ENCODE assay signal across 8 cellular contexts in the genomic region with DNA sequence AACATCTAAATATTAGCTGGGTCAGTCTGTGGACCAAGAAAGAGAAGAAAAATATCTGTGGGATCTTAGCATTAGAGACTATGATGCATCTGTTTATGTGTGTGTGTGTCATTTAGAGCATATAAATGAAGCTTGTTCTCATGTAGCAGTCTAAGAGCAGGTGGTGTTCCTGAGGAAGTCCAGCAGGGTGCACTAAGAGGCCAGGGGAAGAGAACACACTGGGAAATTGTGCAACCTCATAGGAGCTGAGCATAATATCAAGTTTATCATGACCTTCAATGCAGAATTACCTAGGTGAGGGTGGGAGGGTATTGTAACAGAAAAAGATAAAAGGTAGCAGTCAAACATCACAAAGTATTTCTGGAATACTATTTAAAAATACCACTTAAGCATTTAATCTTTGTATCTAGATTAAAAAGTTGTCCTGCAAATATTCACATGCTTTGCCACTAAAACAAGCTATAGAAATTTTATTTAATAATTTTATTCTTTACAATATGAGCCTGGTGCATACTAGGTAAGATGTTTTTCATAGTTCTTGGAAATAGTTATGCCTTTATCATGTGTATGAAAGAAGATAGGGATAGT.
DNase-seq lines count a peak whose midpoint lies in the region; ATAC-seq and TF ChIP-seq lines count a peak whose summit lies in the region.

No MANE protein-coding gene starts in this region.

- no peaks in the 10 kb centered on the region for H3K27me3 ChIP-seq in tibial nerve

- no TSS peak for BruUV-seq in MCF 10A (replicated peaks; lab: Mats Ljungman, UMichigan)

- no peak overlapping the region for H3K4me3 Mint-ChIP-seq in MCF 10A (ENCODE audit: unreplicated experiment)

- H3K4me1 ChIP-seq in tibial nerve = no peaks in the 10 kb centered on the region

- DNase-seq in DMS79 treated with DMSO at 0.1 percent for 48 hours (lab: John Stamatoyannopoulos, UW) = peak; percentile 76
- DNase-seq in NCI-H510A treated with DMSO at 0.1 percent for 48 hours (lab: John Stamatoyannopoulos, UW) = peak; percentile 42
- DNase-seq in MCF 10A (ENCODE audit: unreplicated experiment) = peak; percentile 79
- peak; percentile 52 for DNase-seq in kidney tubule cell (ENCODE audit: low spot score)
- no peak for DNase-seq in tibial nerve (ENCODE audit: low spot score in 2 of 2)

- H3K9me3 ChIP-seq in tibial nerve = no peaks in the 10 kb centered on the region

- no peak overlapping the region for H3K4me3 ChIP-seq in tibial nerve

- H3K36me3 Mint-ChIP-seq in MCF 10A (ENCODE audit: insufficient read depth, unreplicated experiment) = no peaks in the 10 kb centered on the region

- ATAC-seq in GM19463 (IDR thresholded peaks at IDR 0.05; ENCODE audit: unreplicated experiment) (peak; percentile 65), HG03558 (IDR thresholded peaks at IDR 0.05; ENCODE audit: extremely low read depth, unreplicated experiment) (peak; percentile 71), HG02970 (IDR thresholded peaks at IDR 0.05; ENCODE audit: low FRiP score, unreplicated experiment) (no peak)

- no peaks in the 10 kb centered on the region for H3K36me3 ChIP-seq in tibial nerve

- TF ChIP-seq EP300 in tibial nerve (IDR thresholded peaks at IDR 0.05) = no peak

- CTCF ChIA-PET in MCF 10A (lab: Yijun Ruan, JAX) = interaction anchor here (0.5 to 6.5 kb wide), 83 partner anchors 8 to 1985 kb away, joined by 3 to 127 read pairs (median 4); a partner anchor contains a TSS

- no peak for TF ChIP-seq POLR2A in tibial nerve (IDR thresholded peaks at IDR 0.05)

- H3K9me3 Mint-ChIP-seq in MCF 10A (ENCODE audit: unreplicated experiment) = no peaks in the 10 kb centered on the region

- POLR2A ChIA-PET in MCF 10A (lab: Yijun Ruan, JAX) = interaction anchor here (0.8 to 1.3 kb wide), 3 partner anchors 446 to 511 kb away, joined by 3 to 4 read pairs (median 3); no protein-coding TSS in a partner anchor

- no peak overlapping the region for H3K27ac ChIP-seq in tibial nerve

- no peak overlapping the region for H3K27ac Mint-ChIP-seq in MCF 10A (ENCODE audit: low read depth, unreplicated experiment)

- H3K4me1 Mint-ChIP-seq in MCF 10A (ENCODE audit: insufficient read depth, unreplicated experiment) = peaks cover 5% of the 10 kb centered on the region

- intact Hi-C loops in MCF 10A (cut with micrococcal nuclease) = loop anchor here (1.0 kb wide), 4 partner anchors 78 to 846 kb away; no protein-coding TSS in a partner anchor

- peaks cover 18% of the 10 kb centered on the region for H3K27me3 Mint-ChIP-seq in MCF 10A (ENCODE audit: insufficient read depth, unreplicated experiment)

- TF ChIP-seq CTCF in MCF 10A (IDR thresholded peaks at IDR 0.05; ENCODE audit: unreplicated experiment) (peak; percentile 83), tibial nerve (IDR thresholded peaks at IDR 0.05) (peak in 1 of 5 experiments; percentile 25)

Comparison
In these comparisons a context has a peak if more than half of its experiments do, and no peak if none do; other contexts are left out.
1. DNase-seq: peak in DMS79 treated with DMSO at 0.1 percent for 48 hours (single experiment), NCI-H510A treated with DMSO at 0.1 percent for 48 hours (single experiment), MCF 10A (single experiment) and kidney tubule cell (single experiment); none in tibial nerve (0 of 2).